12 cellular contexts compared by ENCODE assay signal in genomic region chr16:75107505-75107904, GRCh38. TPM values are rescaled to one million over a fixed set of nuclear protein-coding genes. Genes with fewer than 3 reads are reported as not detected.
DNase-seq lines count a peak whose midpoint lies in the region; ATAC-seq and TF ChIP-seq lines count a peak whose summit lies in the region.
"Had no signal": no experiment of that assay in that cellular context is flagged by ENCODE, and none has a peak within 500 bp of the region (broad histone marks: within the 10 kb centered on the region; RNA-seq: fewer than 3 reads in every experiment).

No MANE protein-coding gene starts in this region.

- TF ChIP-seq CTCF in heart right ventricle (IDR thresholded peaks at IDR 0.05) (no peak), nephron progenitor cell (IDR thresholded peaks at IDR 0.05) (no peak), vagina (IDR thresholded peaks at IDR 0.05) (no peak), body of pancreas (IDR thresholded peaks at IDR 0.05) (no peak)

- H3K9me3 Mint-ChIP-seq in activated CD4-positive, alpha-beta memory T cell treated with anti-CD3 and anti-CD28 coated beads, Interleukin-2, amount 10 ng/mL, durations not matched to agents 7 days and 5 days, result no peaks in the 10 kb centered on the region
- H3K9me3 Mint-ChIP-seq in nephron progenitor cell, result no peaks in the 10 kb centered on the region

- H3K4me3 Mint-ChIP-seq in activated CD4-positive, alpha-beta memory T cell treated with anti-CD3 and anti-CD28 coated beads, Interleukin-2, amount 10 ng/mL, durations not matched to agents 7 days and 5 days, result no peak overlapping the region
- H3K4me3 Mint-ChIP-seq in nephron progenitor cell, result no peak overlapping the region
- H3K4me3 Mint-ChIP-seq: naive B cell had no signal

- H3K4me3 ChIP-seq in heart right ventricle (no peak overlapping the region), vagina (no peak overlapping the region), body of pancreas (no peak overlapping the region)

- intact Hi-C loops in heart right ventricle (cut with DNase I), result loop anchor here in 4 of 10 donors (5.0 to 10.0 kb wide), 2 partner anchors 45 to 53 kb away; no protein-coding TSS in a partner anchor
- intact Hi-C loops in cardiac septum (cut with DNase I), result no loop called here
- intact Hi-C loops in vagina (cut with DNase I), result no loop called here
- intact Hi-C loops in body of pancreas (cut with DNase I), result no loop called here

- H3K27ac ChIP-seq in heart right ventricle (peak overlapping the region in 9 of 10 donors; percentile 82 to 96 (median 86)), vagina (peak overlapping the region; percentile 81), body of pancreas (no peak overlapping the region)
- H3K27ac ChIP-seq: WERI-Rb-1 had no signal

- peaks cover 34% of the 10 kb centered on the region for H3K36me3 Mint-ChIP-seq in activated CD4-positive, alpha-beta memory T cell treated with anti-CD3 and anti-CD28 coated beads, Interleukin-2, amount 10 ng/mL, durations not matched to agents 7 days and 5 days (ENCODE audit: low read depth)
- H3K36me3 Mint-ChIP-seq in nephron progenitor cell (ENCODE audit: low read depth), result peaks cover 23% of the 10 kb centered on the region

- WGBS in heart right ventricle, 2 donors, result 87 to 88% methylated on average over 10 of the region's 10 CpGs
- WGBS in body of pancreas, 2 donors, result 85 to 93% methylated on average over 8 to 10 of the region's 10 CpGs

- POLR2A ChIA-PET in activated CD4-positive, alpha-beta memory T cell treated with anti-CD3 and anti-CD28 coated beads, Interleukin-2, amount 10 ng/mL, durations not matched to agents 7 days and 5 days (lab: Charles Lee), result interaction anchor here (4.6 to 5.4 kb wide), 3 partner anchors 8 to 96 kb away, joined by 23 to 71 read pairs (median 54); no protein-coding TSS in a partner anchor

- peaks cover 21 to 82% (median 79%) of the 10 kb centered on the region in 9 donors for H3K4me1 ChIP-seq in heart right ventricle
- H3K4me1 ChIP-seq in vagina, result peaks cover 74% of the 10 kb centered on the region
- peaks cover 34% of the 10 kb centered on the region for H3K4me1 ChIP-seq in body of pancreas

- H3K4me1 Mint-ChIP-seq in activated CD4-positive, alpha-beta memory T cell treated with anti-CD3 and anti-CD28 coated beads, Interleukin-2, amount 10 ng/mL, durations not matched to agents 7 days and 5 days, result peaks cover 82% of the 10 kb centered on the region
- H3K4me1 Mint-ChIP-seq in nephron progenitor cell, result peaks cover 74% of the 10 kb centered on the region

- no peaks in the 10 kb centered on the region for H3K27me3 Mint-ChIP-seq in activated CD4-positive, alpha-beta memory T cell treated with anti-CD3 and anti-CD28 coated beads, Interleukin-2, amount 10 ng/mL, durations not matched to agents 7 days and 5 days
- peaks cover 3% of the 10 kb centered on the region for H3K27me3 Mint-ChIP-seq in nephron progenitor cell (ENCODE audit: low read depth, poor library complexity)

- CTCF ChIA-PET in activated CD4-positive, alpha-beta memory T cell treated with anti-CD3 and anti-CD28 coated beads, Interleukin-2, amount 10 ng/mL, durations not matched to agents 7 days and 5 days (lab: Charles Lee), result interaction anchor here (5.0 to 6.1 kb wide), 5 partner anchors 9 to 121 kb away, joined by 34 to 186 read pairs (median 62); partner anchors contain the start of genes WDR59 and ZNRF1

- ATAC-seq in heart right ventricle (no peak), body of pancreas (no peak)

- no peak for TF ChIP-seq POLR2A in vagina (IDR thresholded peaks at IDR 0.05)
- TF ChIP-seq POLR2A in body of pancreas (IDR thresholded peaks at IDR 0.05), result no peak

- peaks cover 0 to 13% (median 0%) of the 10 kb centered on the region in 9 donors for H3K36me3 ChIP-seq in heart right ventricle
- no peaks in the 10 kb centered on the region for H3K36me3 ChIP-seq in vagina
- no peaks in the 10 kb centered on the region for H3K36me3 ChIP-seq in body of pancreas (replicated peaks in 1 of 2; ENCODE audit: insufficient read depth in 1 of 2, low read depth in 2 of 2)

- H3K9me3 ChIP-seq in heart right ventricle (no peaks in the 10 kb centered on the region), vagina (no peaks in the 10 kb centered on the region), body of pancreas (no peaks in the 10 kb centered on the region)

- H3K27me3 ChIP-seq in heart right ventricle (peaks cover 0 to 5% (median 0%) of the 10 kb centered on the region in 7 donors), vagina (no peaks in the 10 kb centered on the region), body of pancreas (no peaks in the 10 kb centered on the region)

- no peak for DNase-seq in heart right ventricle
- no peak for DNase-seq in cardiac septum (ENCODE audit: low spot score)
- DNase-seq in activated CD4-positive, alpha-beta memory T cell treated with anti-CD3 and anti-CD28 coated beads, Interleukin-2, amount 10 ng/mL, durations not matched to agents 7 days and 5 days, result no peak
- DNase-seq in nephron progenitor cell, result peak; percentile 42
- no peak for DNase-seq in vagina (ENCODE audit: extremely low spot score in 2 of 2)
- DNase-seq in EL, result no peak
- no peak for DNase-seq in glomerular visceral epithelial cell (ENCODE audit: extremely low spot score)
- DNase-seq in body of pancreas, result no peak
- DNase-seq: hippocampal formation, naive B cell, retina, WERI-Rb-1 had no signal

- peak overlapping the region; percentile 48 for H3K27ac Mint-ChIP-seq in activated CD4-positive, alpha-beta memory T cell treated with anti-CD3 and anti-CD28 coated beads, Interleukin-2, amount 10 ng/mL, durations not matched to agents 7 days and 5 days
- no peak overlapping the region for H3K27ac Mint-ChIP-seq in nephron progenitor cell
- H3K27ac Mint-ChIP-seq: naive B cell had no signal

RNA-seq across cellular contexts. Expression of gene LDHD, which starts 9.1 kb away (rescaled TPM):
- 100 to 1,000 TPM in 3 of 10 donors, 10 to 100 TPM in 7; 69.7 to 135 (median 94.9) TPM for total RNA-seq in heart right ventricle
- polyA plus RNA-seq in heart right ventricle, result 10 to 100 TPM; 60.7 to 69.5 TPM
- 89.3 TPM for total RNA-seq in cardiac septum
- under 1 TPM; 0.18 to 0.28 TPM for total RNA-seq in activated CD4-positive, alpha-beta memory T cell treated with anti-CD3 and anti-CD28 coated beads, Interleukin-2, amount 10 ng/mL, durations not matched to agents 7 days and 5 days
- 10.1 TPM for total RNA-seq in vagina
- 10 to 100 TPM; 27.7 to 28.3 TPM for total RNA-seq in body of pancreas

RNA-seq across cellular contexts. Expression of gene ZFP1, which starts 40.8 kb away (rescaled TPM):
- total RNA-seq in heart right ventricle (10 to 100 TPM in 2 of 10 donors, 1 to 10 TPM in 8; 4.2 to 11.5 (median 7.0) TPM), cardiac septum (10.5 TPM), vagina (11.3 TPM), body of pancreas (1 to 10 TPM; 1.6 to 3.4 TPM)
- 1 to 10 TPM; 3.0 to 4.7 TPM for polyA plus RNA-seq in heart right ventricle
- total RNA-seq in activated CD4-positive, alpha-beta memory T cell treated with anti-CD3 and anti-CD28 coated beads, Interleukin-2, amount 10 ng/mL, durations not matched to agents 7 days and 5 days, result 10 to 100 TPM; 10.8 to 13.3 TPM

Comparison
In these comparisons a context has a peak if more than half of its experiments do, and no peak if none do; other contexts are left out.
1. H3K27ac ChIP-seq: peak in heart right ventricle (9 of 10) and vagina (single experiment); none in body of pancreas (0 of 4).